In the genomic region with DNA sequence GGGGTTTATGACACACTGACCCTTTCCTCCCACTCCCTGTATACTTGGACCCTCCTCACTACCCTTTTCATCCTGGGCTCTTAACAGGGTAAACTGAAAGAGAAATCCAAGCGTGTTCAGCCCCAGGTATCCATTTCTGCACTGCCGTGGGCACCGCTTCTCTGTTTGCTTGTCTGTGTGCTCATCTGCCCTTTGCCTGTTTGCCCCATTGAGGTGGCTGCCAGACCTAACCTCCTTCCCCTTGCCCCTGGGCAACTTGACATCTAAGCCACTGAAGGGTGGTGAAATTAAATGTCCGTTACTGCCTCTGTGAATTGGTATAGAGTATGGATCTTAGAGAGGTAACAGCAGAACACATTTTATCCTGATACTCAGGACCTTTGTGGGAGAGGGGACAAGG, we compare ENCODE assay signal across 11 cellular contexts. TPM values are rescaled to one million over a fixed set of nuclear protein-coding genes. Genes with fewer than 3 reads are reported as not detected.
"Had no signal": no experiment of that assay in that cellular context is flagged by ENCODE, and none has a peak within 500 bp of the region (broad histone marks: within the 10 kb centered on the region; RNA-seq: fewer than 3 reads in every experiment).

No MANE protein-coding gene starts in this region.

- H3K27me3 ChIP-seq: gastroesophageal sphincter, thyroid gland had no signal

- DNase-seq: activated B cell treated with CpG ODN at 0.5 μM for 24 hours; activated CD4-positive, alpha-beta T cell treated with anti-CD3 and anti-CD28 coated beads, Interleukin-2, amount 10 ng/mL, durations not matched to agents 7 days and 5 days; activated naive CD4-positive, alpha-beta T cell; activated naive CD8-positive, alpha-beta T cell treated with anti-CD3 and anti-CD28 coated beads, Interleukin-2, amount 10 ng/mL, durations not matched to agents 7 days and 5 days; dermis blood vessel endothelial cell; mesenchymal stem cell; thyroid gland had no signal

- H3K4me1 ChIP-seq: gastroesophageal sphincter, thyroid gland had no signal

- H3K9me3 ChIP-seq: gastroesophageal sphincter, thyroid gland had no signal

- ATAC-seq: gastroesophageal sphincter; natural killer cell treated with Interleukin-12 subunit alpha and Interleukin-12 subunit beta and Interleukin-15 and Interleukin-18, amount 100 ng/mL, for 72 hours had no signal

- H3K36me3 ChIP-seq: thyroid gland had no signal

- H3K4me3 ChIP-seq: gastroesophageal sphincter, SK-N-MC, thyroid gland had no signal

- H3K27ac ChIP-seq: gastroesophageal sphincter, SK-N-MC, thyroid gland had no signal

RNA-seq across cellular contexts. Expression of gene MYH7B, which starts 40.5 kb away (rescaled TPM):
- total RNA-seq: epithelial cell of proximal tubule had no signal
